Comparison of ENCODE assay signal across 10 cellular contexts in the genomic region with DNA sequence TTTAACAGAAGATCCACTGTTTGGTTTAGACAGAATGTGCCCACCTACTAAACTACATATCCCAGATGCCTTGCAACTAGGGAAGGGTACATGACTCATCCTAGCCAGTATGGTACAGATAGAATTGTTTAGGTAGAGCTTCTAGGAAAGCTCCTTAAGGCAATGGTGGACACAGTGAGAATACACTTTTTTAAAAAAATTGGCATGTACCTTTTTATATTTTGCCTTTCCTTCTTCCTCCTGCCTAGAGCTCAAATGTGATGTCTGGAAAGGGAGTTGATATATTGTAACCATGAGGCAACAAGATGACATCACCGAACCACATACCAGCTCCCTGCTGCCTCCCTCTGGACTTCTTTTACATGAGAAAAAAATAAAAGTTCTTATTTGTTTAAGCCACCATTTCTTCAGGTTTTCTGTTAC. TPM values are rescaled to one million over a fixed set of nuclear protein-coding genes. Genes with fewer than 3 reads are reported as not detected.
A peak's percentile ranks its signal among the peaks of the same experiment; 100 is the strongest.
DNase-seq lines count a peak whose midpoint lies in the region; ATAC-seq, FAIRE-seq and TF ChIP-seq lines count a peak whose summit lies in the region.
"Had no signal": no experiment of that assay in that cellular context is flagged by ENCODE, and none has a peak within 500 bp of the region (broad histone marks: within the 10 kb centered on the region; RNA-seq: fewer than 3 reads in every experiment).

No MANE protein-coding gene starts in this region.

- H3K27me3 ChIP-seq in cardiac muscle cell = no peaks in the 10 kb centered on the region
- H3K27me3 ChIP-seq in right cardiac atrium (ENCODE audit: control insufficient read depth, insufficient read depth) = no peaks in the 10 kb centered on the region
- no peaks in the 10 kb centered on the region for H3K27me3 ChIP-seq in Peyer's patch

- no peak overlapping the region for H3K27ac ChIP-seq in cardiac muscle cell
- no peak overlapping the region for H3K27ac ChIP-seq in right cardiac atrium (ENCODE audit: low read length)
- H3K27ac ChIP-seq in Peyer's patch = no peak overlapping the region

- no peak for FAIRE-seq in urothelium cell line (lab: Jason Lieb, UNC)
- FAIRE-seq: G401.6 had no signal

- 72% methylated on average over 1 of the region's 1 CpG for WGBS in right cardiac atrium

- TF ChIP-seq POLR2A in Peyer's patch (IDR thresholded peaks at IDR 0.05) = no peak

- H3K4me1 ChIP-seq in cardiac muscle cell (ENCODE audit: low read depth) = no peaks in the 10 kb centered on the region
- peaks cover 2% of the 10 kb centered on the region for H3K4me1 ChIP-seq in right cardiac atrium (ENCODE audit: control insufficient read depth, insufficient read depth, low read length)
- no peaks in the 10 kb centered on the region for H3K4me1 ChIP-seq in Peyer's patch

- H3K4me3 ChIP-seq in cardiac muscle cell = no peak overlapping the region
- H3K4me3 ChIP-seq in right cardiac atrium (ENCODE audit: low read length) = no peak overlapping the region
- H3K4me3 ChIP-seq in epithelial cell of proximal tubule (ENCODE audit: low read depth, low read length) = no peak overlapping the region
- H3K4me3 ChIP-seq in Peyer's patch = no peak overlapping the region

- TF ChIP-seq CTCF in cardiac muscle cell (IDR thresholded peaks at IDR 0.05; ENCODE audit: low read depth, low read length) (peak; percentile 54), epithelial cell of proximal tubule (conservative IDR thresholded peaks at IDR 0.05; ENCODE audit: low read depth, low read length) (peak; percentile 57), Peyer's patch (IDR thresholded peaks at IDR 0.05) (peak in 3 of 6 experiments; percentile 39 to 44 (median 39))

- H3K9me3 ChIP-seq in cardiac muscle cell (ENCODE audit: low read depth) = no peaks in the 10 kb centered on the region
- no peaks in the 10 kb centered on the region for H3K9me3 ChIP-seq in right cardiac atrium (ENCODE audit: control insufficient read depth, low read length)
- H3K9me3 ChIP-seq in Peyer's patch = no peaks in the 10 kb centered on the region

- H3K36me3 ChIP-seq in cardiac muscle cell (no peaks in the 10 kb centered on the region), Peyer's patch (no peaks in the 10 kb centered on the region)

- ATAC-seq in right cardiac atrium (no peak), HG03565 (IDR thresholded peaks at IDR 0.05; ENCODE audit: unreplicated experiment) (no peak)

- intact Hi-C loops in right cardiac atrium (cut with DNase I) = no loop called here

- DNase-seq in cardiac muscle cell (ENCODE audit: low read depth in 1 of 2, low spot score in 1 of 2) (peak in 1 of 2 donors; percentile 83), right cardiac atrium (no peak), MV-4-11 (lab: John Stamatoyannopoulos, UW) (peak; percentile 77), epithelial cell of proximal tubule (ENCODE audit: low read depth) (peak; percentile 16), urothelium cell line (ENCODE audit: low spot score) (peak; percentile 12), DMS153 (lab: John Stamatoyannopoulos, UW) (no peak), Peyer's patch (no peak)
- DNase-seq: activated naive CD4-positive, alpha-beta T cell treated with Interleukin-2 at 50 U/mL for 16 hours had no signal

RNA-seq across cellular contexts. Expression of a gene that starts 14.4 kb away (rescaled TPM):
- total RNA-seq in cardiac muscle cell = 3.6 and 4.1 TPM in 2 replicates
- polyA plus RNA-seq in cardiac muscle cell = 1.1 and 3.8 TPM in 2 replicates
- under 1 TPM; 0.20 to 0.76 (median 0.56) TPM for total RNA-seq in right cardiac atrium
- 0.16 TPM for polyA plus RNA-seq in right cardiac atrium
- total RNA-seq in epithelial cell of proximal tubule = not detected in 2 replicates
- total RNA-seq in Peyer's patch = under 1 TPM in 2 of 4 donors, not detected in 2; 0.57 to 0.88 TPM

Comparison
In these comparisons a context has a peak if more than half of its experiments do, and no peak if none do; other contexts are left out.
1. DNase-seq: peak in MV-4-11 (single experiment), epithelial cell of proximal tubule (single experiment) and urothelium cell line (single experiment); none in right cardiac atrium (0 of 3), DMS153 (single experiment) and Peyer's patch (0 of 3).